ENCODE assay signal across 8 cellular contexts in genomic region chr10:3467052-3467906, GRCh38.
A peak's percentile ranks its signal among the peaks of the same experiment; 100 is the strongest.
DNase-seq lines count a peak whose midpoint lies in the region; ATAC-seq and TF ChIP-seq lines count a peak whose summit lies in the region.

No MANE protein-coding gene starts in this region.

- H3K27ac Mint-ChIP-seq in T-helper 17 cell = peak overlapping the region; percentile 89

- peak overlapping the region; percentile 86 for H3K4me3 Mint-ChIP-seq in T-helper 17 cell

- H3K36me3 ChIP-seq in fibroblast of lung (ENCODE audit: control insufficient read depth, insufficient read depth, low read length) = no peaks in the 10 kb centered on the region

- ATAC-seq in T-helper 17 cell = peak; percentile 51
- ATAC-seq in omental fat pad (ENCODE audit: low FRiP score) = peak; percentile 69
- no peak for ATAC-seq in HG02938 (IDR thresholded peaks at IDR 0.05; ENCODE audit: unreplicated experiment)
- ATAC-seq in HG02981 (IDR thresholded peaks at IDR 0.05; ENCODE audit: unreplicated experiment) = no peak

- no peaks in the 10 kb centered on the region for H3K27me3 ChIP-seq in fibroblast of lung (ENCODE audit: control insufficient read depth, insufficient read depth, low read length)

- no peaks in the 10 kb centered on the region for H3K36me3 Mint-ChIP-seq in T-helper 17 cell (ENCODE audit: low read depth)

- TF ChIP-seq CTCF in fibroblast of lung (conservative IDR thresholded peaks at IDR 0.05 in 1 of 2, IDR thresholded peaks at IDR 0.05 in 1 of 2; ENCODE audit: low read depth in 1 of 2, low read length in 2 of 2) (peak; percentile 3 to 42), omental fat pad (IDR thresholded peaks at IDR 0.05) (peak in 1 of 3 donors; percentile 11)

- H3K4me2 ChIP-seq in fibroblast of lung (ENCODE audit: extremely low read depth, insufficient read depth, low read length) = peak overlapping the region; percentile 80

- H3K9me3 ChIP-seq in T-helper 17 cell (ENCODE audit: control insufficient read depth, low read length, poor library complexity, severe bottlenecking) = no peaks in the 10 kb centered on the region
- no peaks in the 10 kb centered on the region for H3K9me3 ChIP-seq in fibroblast of lung (ENCODE audit: control insufficient read depth, insufficient read depth, low read depth, low read length)

- no peaks in the 10 kb centered on the region for H3K27me3 Mint-ChIP-seq in T-helper 17 cell

- peak overlapping the region; percentile 62 for H3K9ac ChIP-seq in fibroblast of lung (ENCODE audit: insufficient read depth, low read length)

- H3K4me1 Mint-ChIP-seq in T-helper 17 cell = peaks cover 37% of the 10 kb centered on the region

- H2AFZ ChIP-seq in fibroblast of lung (ENCODE audit: low read length) = peak overlapping the region; percentile 1

- H3K4me3 ChIP-seq in fibroblast of lung (replicated peaks in 1 of 4; ENCODE audit: control extremely low read depth in 1 of 4, insufficient read depth in 1 of 4, low read depth in 3 of 4, low read length in 4 of 4) = peak overlapping the region; percentile 1 to 36 (median 8)

- peaks cover 24% of the 10 kb centered on the region for H3K4me1 ChIP-seq in fibroblast of lung (ENCODE audit: control insufficient read depth, extremely low read depth, insufficient read depth, low read length)

- peak overlapping the region; percentile 96 for H3K27ac ChIP-seq in fibroblast of lung (ENCODE audit: insufficient read depth, low read length)

- H3K79me2 ChIP-seq in fibroblast of lung (ENCODE audit: control insufficient read depth, insufficient read depth, low read length) = no peaks in the 10 kb centered on the region

- DNase-seq in HCEC 1CT (peak; percentile 95), T-helper 17 cell (no peak), fibroblast of lung (ENCODE audit: low read depth in 2 of 2) (peak; percentile 96 to 99), omental fat pad (ENCODE audit: low spot score) (no peak), NCI-H524 treated with DMSO at 0.1 percent for 48 hours (lab: John Stamatoyannopoulos, UW) (no peak), inferior parietal cortex (ENCODE audit: extremely low spot score) (no peak)

- no peaks in the 10 kb centered on the region for H4K20me1 ChIP-seq in fibroblast of lung (ENCODE audit: control insufficient read depth, extremely low read depth, insufficient read depth, low read length)

Comparison
In these comparisons a context has a peak if more than half of its experiments do, and no peak if none do; other contexts are left out.
1. DNase-seq: peak in HCEC 1CT (single experiment) and fibroblast of lung (2 of 2); none in T-helper 17 cell (0 of 3), omental fat pad (single experiment), NCI-H524 treated with DMSO at 0.1 percent for 48 hours (single experiment) and inferior parietal cortex (single experiment).
2. ATAC-seq: peak in T-helper 17 cell (single experiment) and omental fat pad (single experiment); none in HG02938 (single experiment) and HG02981 (single experiment).